11 cellular contexts compared by ENCODE assay signal in genomic region chr3:185931777-185932176, GRCh38. TPM values are rescaled to one million over a fixed set of nuclear protein-coding genes. Genes with fewer than 3 reads are reported as not detected.
A peak's percentile ranks its signal among the peaks of the same experiment; 100 is the strongest.
DNase-seq lines count a peak whose midpoint lies in the region; ATAC-seq, FAIRE-seq and TF ChIP-seq lines count a peak whose summit lies in the region.
"Had no signal": no experiment of that assay in that cellular context is flagged by ENCODE, and none has a peak within 500 bp of the region (broad histone marks: within the 10 kb centered on the region; RNA-seq: fewer than 3 reads in every experiment).

No MANE protein-coding gene starts in this region.

- H3K9ac ChIP-seq in HUES64 (ENCODE audit: low read depth, low read length), result no peak overlapping the region; the same call in 1 of the 2 replicates

- FAIRE-seq in H54 (lab: Jason Lieb, UNC), result no peak

- H3K9me3 ChIP-seq in BE2C, result no peaks in the 10 kb centered on the region
- no peaks in the 10 kb centered on the region for H3K9me3 ChIP-seq in HUES64 (ENCODE audit: insufficient read depth, low read depth, low read length)
- H3K9me3 ChIP-seq in naive thymus-derived CD4-positive, alpha-beta T cell (ENCODE audit: control insufficient read depth in 2 of 3, low read length in 3 of 3), result no peaks in the 10 kb centered on the region

- peaks cover 82% of the 10 kb centered on the region for H3K4me1 Mint-ChIP-seq in brain
- H3K4me1 Mint-ChIP-seq in naive thymus-derived CD4-positive, alpha-beta T cell, result peaks cover 81 to 92% (median 89%) of the 10 kb centered on the region in 7 donors

- peak overlapping the region in 4 of 5 experiments; percentile 4 to 83 (median 67) for H3K27ac Mint-ChIP-seq in brain
- H3K27ac Mint-ChIP-seq in naive thymus-derived CD4-positive, alpha-beta T cell, result peak overlapping the region; percentile 22 to 100 (median 70)

- POLR2A ChIA-PET in naive thymus-derived CD4-positive, alpha-beta T cell (lab: Charles Lee), result interaction anchor here (0.6 to 1.3 kb wide), 4 partner anchors 12 to 766 kb away, joined by 3 to 4 read pairs (median 4); no protein-coding TSS in a partner anchor

- intact Hi-C loops in naive thymus-derived CD4-positive, alpha-beta T cell (cut with micrococcal nuclease), result loop anchor here in 1 of 2 donors (10.0 kb wide), 2 partner anchors 107 to 437 kb away; partner anchors contain the start of genes IGF2BP2 and TMEM41A

- DNase-seq in BE2C (no peak), H54 (ENCODE audit: insufficient read length, low spot score) (no peak), activated gamma-delta T cell treated with Interleukin-2 at 50 U/mL for 16 hours (no peak), DMS 273 treated with DMSO at 0.1 percent for 48 hours (lab: John Stamatoyannopoulos, UW) (no peak), substantia nigra (lab: John Stamatoyannopoulos, UW) (no peak)
- no peak for DNase-seq in naive thymus-derived CD4-positive, alpha-beta T cell
- DNase-seq: effector CD4-positive, alpha-beta T cell; GF-D8; HCEC 1CT had no signal

- H3K36me3 ChIP-seq in BE2C (peaks cover 81% of the 10 kb centered on the region), HUES64 (ENCODE audit: insufficient read depth, low read length) (peaks cover 68% of the 10 kb centered on the region)
- H3K36me3 ChIP-seq in naive thymus-derived CD4-positive, alpha-beta T cell (ENCODE audit: control insufficient read depth in 2 of 3, insufficient read depth in 3 of 3, low read length in 3 of 3), result peaks cover 0 to 11% (median 4%) of the 10 kb centered on the region in 3 experiments

- CTCF ChIA-PET in naive thymus-derived CD4-positive, alpha-beta T cell (lab: Charles Lee), result interaction anchor here (0.7 to 1.7 kb wide), 4 partner anchors 11 to 1579 kb away, joined by 3 to 10 read pairs (median 4); no protein-coding TSS in a partner anchor

- no peaks in the 10 kb centered on the region for H3K27me3 ChIP-seq in BE2C
- no peaks in the 10 kb centered on the region for H3K27me3 ChIP-seq in HUES64 (ENCODE audit: insufficient read depth, low read length)
- H3K27me3 ChIP-seq in naive thymus-derived CD4-positive, alpha-beta T cell (ENCODE audit: control insufficient read depth in 2 of 2, insufficient read depth in 2 of 2, low read length in 2 of 2), result no peaks in the 10 kb centered on the region

- no peaks in the 10 kb centered on the region for H3K9me3 Mint-ChIP-seq in brain
- H3K9me3 Mint-ChIP-seq in naive thymus-derived CD4-positive, alpha-beta T cell, result peaks cover 0 to 1% (median 0%) of the 10 kb centered on the region in 11 donors

- no peak for TF ChIP-seq POLR2A in H54 (IDR thresholded peaks at IDR 0.05; ENCODE audit: low read depth, low read length)

- peak overlapping the region; percentile 73 to 100 (median 99) for H3K4me3 Mint-ChIP-seq in brain
- peak overlapping the region; percentile 74 to 100 (median 100) for H3K4me3 Mint-ChIP-seq in naive thymus-derived CD4-positive, alpha-beta T cell

- H3K4me3 ChIP-seq in BE2C (ENCODE audit: low read depth, low read length) (peak overlapping the region; percentile 96), HUES64 (ENCODE audit: low read length) (peak overlapping the region; percentile 89)
- peak overlapping the region; percentile 22 for H3K4me3 ChIP-seq in naive thymus-derived CD4-positive, alpha-beta T cell (ENCODE audit: low read length)

- TF ChIP-seq CTCF in BE2C (IDR thresholded peaks at IDR 0.05; ENCODE audit: low read depth, low read length), result no peak
- TF ChIP-seq CTCF in brain (conservative IDR thresholded peaks at IDR 0.05), result no peak

- peaks cover 19% of the 10 kb centered on the region for H3K4me1 ChIP-seq in BE2C
- peaks cover 75% of the 10 kb centered on the region for H3K4me1 ChIP-seq in HUES64 (ENCODE audit: insufficient read depth, low read length)
- peaks cover 64 to 75% of the 10 kb centered on the region in 2 donors for H3K4me1 ChIP-seq in naive thymus-derived CD4-positive, alpha-beta T cell (ENCODE audit: control insufficient read depth in 2 of 2, insufficient read depth in 2 of 2, low read length in 2 of 2)

- H3K27me3 Mint-ChIP-seq in brain, result peaks cover 13% of the 10 kb centered on the region
- H3K27me3 Mint-ChIP-seq in naive thymus-derived CD4-positive, alpha-beta T cell, result no peaks in the 10 kb centered on the region

- 44% methylated on average over 2 of the region's 3 CpGs for WGBS in HUES64

- no peak for ATAC-seq in naive thymus-derived CD4-positive, alpha-beta T cell

- H3K36me3 Mint-ChIP-seq in brain, result peaks cover 61% of the 10 kb centered on the region
- peaks cover 6 to 49% (median 35%) of the 10 kb centered on the region in 5 donors for H3K36me3 Mint-ChIP-seq in naive thymus-derived CD4-positive, alpha-beta T cell

- H3K27ac ChIP-seq in HUES64 (ENCODE audit: low read depth, low read length) (no peak overlapping the region), substantia nigra (ENCODE audit: low read depth, low read length, poor library complexity, severe bottlenecking) (no peak overlapping the region)
- peak overlapping the region; percentile 47 for H3K27ac ChIP-seq in naive thymus-derived CD4-positive, alpha-beta T cell (ENCODE audit: low read depth, low read length)

RNA-seq across cellular contexts. Expression of gene TRA2B, which starts 6.0 kb away (rescaled TPM):
- 391 TPM for polyA plus RNA-seq in BE2C (2012; ENCODE audit: insufficient read depth, insufficient read length, low read depth)
- 244 TPM for polyA plus RNA-seq in HUES64 (2013, experiment 1 of 2)
- 229 TPM for polyA plus RNA-seq in HUES64 (2013, experiment 2 of 2)
- polyA plus RNA-seq in brain (ENCODE audit: insufficient read depth, low read depth, low replicate concordance), result 96.7 TPM
- 100 to 1,000 TPM; 194 to 673 (median 216) TPM for total RNA-seq in naive thymus-derived CD4-positive, alpha-beta T cell
- polyA plus RNA-seq in naive thymus-derived CD4-positive, alpha-beta T cell, result 100 to 1,000 TPM; 182 to 221 TPM

Comparison
In these comparisons a context has a peak if more than half of its experiments do, and no peak if none do; other contexts are left out.
1. H3K4me3 ChIP-seq: peak in every context shown above with its lines; median percentile 96 in BE2C; 89 in HUES64; 22 in naive thymus-derived CD4-positive, alpha-beta T cell.